In genomic region chr14:73462078-73462715, GRCh38 we compare ENCODE assay signal across 8 cellular contexts. TPM values are rescaled to one million over a fixed set of nuclear protein-coding genes. Genes with fewer than 3 reads are reported as not detected.
DNase-seq lines count a peak whose midpoint lies in the region; ATAC-seq, FAIRE-seq and TF ChIP-seq lines count a peak whose summit lies in the region.

No MANE protein-coding gene starts in this region.

- H3K9me3 ChIP-seq in small intestine (ENCODE audit: control insufficient read depth, low read depth) = no peaks in the 10 kb centered on the region

- peak; percentile 63 for DNase-seq in AG10803 (ENCODE audit: low read depth)
- peak; percentile 66 for DNase-seq in NCI-H1436 (lab: John Stamatoyannopoulos, UW)
- no peak for DNase-seq in activated T-helper 1 cell treated with anti-CD3 and anti-CD28 coated beads, Interleukin-12 subunit alpha, Interleukin-12 subunit beta, Interleukin-2, Interleukin-4 antibody, amounts not matched to agents 30 ng/mL and 10 ng/mL and 1 ng/mL, durations not matched to agents 14 hours and 24 hours and 36 hours (ENCODE audit: low spot score)
- DNase-seq in left ventricle myocardium superior = peak; percentile 66
- DNase-seq in small intestine = peak; percentile 99
- DNase-seq in T1000 (lab: John Stamatoyannopoulos, UW) = no peak
- no peak for DNase-seq in H7

- H3K27ac Mint-ChIP-seq in activated T-helper 1 cell treated with anti-CD3 and anti-CD28 coated beads, Interleukin-12 subunit alpha, Interleukin-12 subunit beta, Interleukin-2, Interleukin-4 antibody, amounts not matched to agents 30 ng/mL and 10 ng/mL and 1 ng/mL, durations not matched to agents 14 hours and 24 hours and 36 hours = peak overlapping the region; percentile 19

- peaks cover 71% of the 10 kb centered on the region for H3K4me1 Mint-ChIP-seq in activated T-helper 1 cell treated with anti-CD3 and anti-CD28 coated beads, Interleukin-12 subunit alpha, Interleukin-12 subunit beta, Interleukin-2, Interleukin-4 antibody, amounts not matched to agents 30 ng/mL and 10 ng/mL and 1 ng/mL, durations not matched to agents 14 hours and 24 hours and 36 hours (ENCODE audit: low read depth)

- H3K4me1 ChIP-seq in small intestine (ENCODE audit: control insufficient read depth in 2 of 2, insufficient read depth in 1 of 2, low read depth in 1 of 2, low read length in 1 of 2) = peaks cover 13 to 17% of the 10 kb centered on the region in 2 donors

- intact Hi-C loops in activated T-helper 1 cell treated with anti-CD3 and anti-CD28 coated beads, Interleukin-12 subunit alpha, Interleukin-12 subunit beta, Interleukin-2, Interleukin-4 antibody, amounts not matched to agents 30 ng/mL and 10 ng/mL and 1 ng/mL, durations not matched to agents 14 hours and 24 hours and 36 hours (cut with micrococcal nuclease) = no loop called here
- intact Hi-C loops in left ventricle myocardium superior (cut with micrococcal nuclease) = no loop called here

- no peaks in the 10 kb centered on the region for H3K9me3 Mint-ChIP-seq in activated T-helper 1 cell treated with anti-CD3 and anti-CD28 coated beads, Interleukin-12 subunit alpha, Interleukin-12 subunit beta, Interleukin-2, Interleukin-4 antibody, amounts not matched to agents 30 ng/mL and 10 ng/mL and 1 ng/mL, durations not matched to agents 14 hours and 24 hours and 36 hours

- no peak overlapping the region for H3K4me3 Mint-ChIP-seq in activated T-helper 1 cell treated with anti-CD3 and anti-CD28 coated beads, Interleukin-12 subunit alpha, Interleukin-12 subunit beta, Interleukin-2, Interleukin-4 antibody, amounts not matched to agents 30 ng/mL and 10 ng/mL and 1 ng/mL, durations not matched to agents 14 hours and 24 hours and 36 hours

- peak overlapping the region; percentile 77 to 93 for H3K27ac ChIP-seq in small intestine (ENCODE audit: low read depth in 1 of 2, low read length in 1 of 2)

- no peaks in the 10 kb centered on the region for H3K36me3 ChIP-seq in small intestine (ENCODE audit: control insufficient read depth in 2 of 2, insufficient read depth in 2 of 2, low read length in 2 of 2)
- no peaks in the 10 kb centered on the region for H3K36me3 ChIP-seq in H7 (replicated peaks; ENCODE audit: control insufficient read depth, insufficient read depth, low read length)

- H3K27me3 Mint-ChIP-seq in activated T-helper 1 cell treated with anti-CD3 and anti-CD28 coated beads, Interleukin-12 subunit alpha, Interleukin-12 subunit beta, Interleukin-2, Interleukin-4 antibody, amounts not matched to agents 30 ng/mL and 10 ng/mL and 1 ng/mL, durations not matched to agents 14 hours and 24 hours and 36 hours (ENCODE audit: insufficient read depth) = no peaks in the 10 kb centered on the region

- 0 out of 2 replicates have a peak overlapping the region, but pooled peaks have one; percentile 5 for H3K4me3 ChIP-seq in AG10803 (ENCODE audit: low read length)
- peak overlapping the region in 1 of 2 donors; percentile 49 for H3K4me3 ChIP-seq in small intestine (ENCODE audit: low read depth in 1 of 2, low read length in 2 of 2)
- no peak overlapping the region for H3K4me3 ChIP-seq in H7 (ENCODE audit: insufficient read depth, low read depth, low read length)

- H3K36me3 Mint-ChIP-seq in activated T-helper 1 cell treated with anti-CD3 and anti-CD28 coated beads, Interleukin-12 subunit alpha, Interleukin-12 subunit beta, Interleukin-2, Interleukin-4 antibody, amounts not matched to agents 30 ng/mL and 10 ng/mL and 1 ng/mL, durations not matched to agents 14 hours and 24 hours and 36 hours (ENCODE audit: low read depth) = peaks cover 3% of the 10 kb centered on the region

- no peak for TF ChIP-seq CTCF in AG10803 (conservative IDR thresholded peaks at IDR 0.05; ENCODE audit: low read length)

- no peaks in the 10 kb centered on the region for H3K27me3 ChIP-seq in small intestine (ENCODE audit: control insufficient read depth in 2 of 2, insufficient read depth in 2 of 2, low read length in 2 of 2)
- H3K27me3 ChIP-seq in H7 (ENCODE audit: control insufficient read depth, insufficient read depth, low read length) = no peaks in the 10 kb centered on the region

- peak; percentile 38 for ATAC-seq in left ventricle myocardium superior
- ATAC-seq in HG03354 (IDR thresholded peaks at IDR 0.05; ENCODE audit: poor library complexity, severe bottlenecking, unreplicated experiment) = no peak

- FAIRE-seq in small intestine (lab: Jason Lieb, UNC) = no peak

- 11 to 46% (median 30%) methylated on average over 5 of the region's 5 CpGs for WGBS in small intestine, 3 donors

RNA-seq across cellular contexts. Expression of gene NUMB, which starts 3.9 kb away (rescaled TPM):
- 49.6 and 53.4 TPM in 2 replicates for total RNA-seq in activated T-helper 1 cell treated with anti-CD3 and anti-CD28 coated beads, Interleukin-12 subunit alpha, Interleukin-12 subunit beta, Interleukin-2, Interleukin-4 antibody, amounts not matched to agents 30 ng/mL and 10 ng/mL and 1 ng/mL, durations not matched to agents 14 hours and 24 hours and 36 hours
- 41.9 TPM for total RNA-seq in left ventricle myocardium superior
- polyA plus RNA-seq in small intestine = 10 to 100 TPM; 38.5 to 69.6 (median 41.3) TPM
- 15.3 and 18.1 TPM in 2 replicates for total RNA-seq in H7 (2014; rRNA removed; shearing (Covaris generic))

RNA-seq across cellular contexts. Expression of gene RIOX1, which starts 28.5 kb away (rescaled TPM):
- total RNA-seq in activated T-helper 1 cell treated with anti-CD3 and anti-CD28 coated beads, Interleukin-12 subunit alpha, Interleukin-12 subunit beta, Interleukin-2, Interleukin-4 antibody, amounts not matched to agents 30 ng/mL and 10 ng/mL and 1 ng/mL, durations not matched to agents 14 hours and 24 hours and 36 hours = 26.7 and 26.9 TPM in 2 replicates
- total RNA-seq in left ventricle myocardium superior = 8.1 TPM
- 1 to 10 TPM; 5.4 to 7.4 (median 6.2) TPM for polyA plus RNA-seq in small intestine
- 19.4 and 23.5 TPM in 2 replicates for total RNA-seq in H7 (2014; rRNA removed; shearing (Covaris generic))

Comparison
In these comparisons a context has a peak if more than half of its experiments do, and no peak if none do; other contexts are left out.
1. DNase-seq: peak in AG10803 (single experiment), NCI-H1436 (single experiment), left ventricle myocardium superior (single experiment) and small intestine (single experiment); none in activated T-helper 1 cell treated with anti-CD3 and anti-CD28 coated beads, Interleukin-12 subunit alpha, Interleukin-12 subunit beta, Interleukin-2, Interleukin-4 antibody, amounts not matched to agents 30 ng/mL and 10 ng/mL and 1 ng/mL, durations not matched to agents 14 hours and 24 hours and 36 hours (single experiment), T1000 (single experiment) and H7 (single experiment).